Comparison of ENCODE assay signal across 27 cellular contexts in genomic region chr1:192945417-192946130, GRCh38.
"Had no signal": no experiment of that assay in that cellular context is flagged by ENCODE, and none has a peak within 500 bp of the region (broad histone marks: within the 10 kb centered on the region; RNA-seq: fewer than 3 reads in every experiment).

No MANE protein-coding gene starts in this region.

- H3K27ac ChIP-seq: coronary artery, esophagus squamous epithelium, gastrocnemius medialis, hepatocyte, neural progenitor cell, prostate gland, sigmoid colon, thoracic aorta, tibial nerve, upper lobe of left lung, uterus had no signal

- H3K79me2 ChIP-seq: hepatocyte had no signal

- H3K4me3 Mint-ChIP-seq: memory B cell; nephron; neural progenitor cell; stimulated activated memory B cell treated with anti-CD40 and anti-IgM and Interleukin-4, amounts not matched to agents 10 μg/mL and 1 μg/mL and 100 μg/mL, for 72 hours; stimulated activated naive CD8-positive, alpha-beta T cell treated with anti-CD3 and anti-CD28 coated beads, Interleukin-15, Interleukin-2, amounts not matched to agents 100 ng/mL and 50 ng/mL, for 24 hours had no signal

- H3K27ac Mint-ChIP-seq: memory B cell; neural progenitor cell; stimulated activated memory B cell treated with anti-CD40 and anti-IgM and Interleukin-4, amounts not matched to agents 10 μg/mL and 1 μg/mL and 100 μg/mL, for 72 hours; stimulated activated naive CD8-positive, alpha-beta T cell treated with anti-CD3 and anti-CD28 coated beads, Interleukin-15, Interleukin-2, amounts not matched to agents 100 ng/mL and 50 ng/mL, for 24 hours had no signal

- H3K27me3 Mint-ChIP-seq: memory B cell; stimulated activated memory B cell treated with anti-CD40 and anti-IgM and Interleukin-4, amounts not matched to agents 10 μg/mL and 1 μg/mL and 100 μg/mL, for 72 hours; stimulated activated naive CD8-positive, alpha-beta T cell treated with anti-CD3 and anti-CD28 coated beads, Interleukin-15, Interleukin-2, amounts not matched to agents 100 ng/mL and 50 ng/mL, for 24 hours had no signal

- H3K4me3 ChIP-seq: coronary artery, esophagus squamous epithelium, gastrocnemius medialis, hepatocyte, lung, neural progenitor cell, prostate gland, sigmoid colon, thoracic aorta, tibial nerve, upper lobe of left lung, uterus had no signal

- H3K36me3 Mint-ChIP-seq: neural progenitor cell; stimulated activated memory B cell treated with anti-CD40 and anti-IgM and Interleukin-4, amounts not matched to agents 10 μg/mL and 1 μg/mL and 100 μg/mL, for 72 hours had no signal

- DNase-seq: dermis blood vessel endothelial cell; effector memory CD4-positive, alpha-beta T cell; erythroblast; esophagus squamous epithelium; foreskin fibroblast; gastrocnemius medialis; head of caudate nucleus; kidney; nucleus accumbens; right cardiac atrium; sigmoid colon; stimulated activated CD4-positive, alpha-beta T cell treated with anti-CD3 and anti-CD28 coated beads, Interleukin-2, amount 100 ng/mL, for 24 hours; stimulated activated CD4-positive, alpha-beta T cell treated with anti-CD3 and anti-CD28 coated beads, Interleukin-4, amount 100 ng/mL, for 24 hours; upper lobe of left lung; uterus had no signal

- H3K9ac ChIP-seq: neural progenitor cell had no signal

- H3K4me1 ChIP-seq: esophagus squamous epithelium, gastrocnemius medialis, prostate gland, tibial nerve, upper lobe of left lung, uterus had no signal

- ATAC-seq: gastrocnemius medialis; left lobe of liver; right cardiac atrium; stimulated activated memory B cell treated with anti-CD40 and anti-IgM and Interleukin-4, amounts not matched to agents 10 μg/mL and 1 μg/mL and 100 μg/mL, for 72 hours had no signal

- H2AFZ ChIP-seq: hepatocyte, neural progenitor cell had no signal

- H3K36me3 ChIP-seq: esophagus squamous epithelium, gastrocnemius medialis, neural progenitor cell, prostate gland, sigmoid colon, thoracic aorta, tibial nerve, upper lobe of left lung, uterus had no signal

- H3K4me2 ChIP-seq: hepatocyte, neural progenitor cell had no signal

- H3K4me1 Mint-ChIP-seq: neural progenitor cell had no signal

- H3K27me3 ChIP-seq: esophagus squamous epithelium, gastrocnemius medialis, hepatocyte, neural progenitor cell, sigmoid colon, tibial nerve, upper lobe of left lung, uterus had no signal

- H3K9me3 Mint-ChIP-seq: neural progenitor cell; stimulated activated naive CD8-positive, alpha-beta T cell treated with anti-CD3 and anti-CD28 coated beads, Interleukin-15, Interleukin-2, amounts not matched to agents 100 ng/mL and 50 ng/mL, for 24 hours had no signal

- H3K9me3 ChIP-seq: esophagus squamous epithelium, gastrocnemius medialis, prostate gland, sigmoid colon, thoracic aorta, tibial nerve, upper lobe of left lung, uterus had no signal
